Comparison of ENCODE assay signal across 2 cellular contexts in genomic region chr1:9453375-9454093, GRCh38.
TF ChIP-seq lines count a peak whose summit lies in the region.

No MANE protein-coding gene starts in this region.

TF ChIP-seq in K562, 482 proteins besides CTCF, POLR2A, EP300 and RAD21 (continued from another document):
- TF ChIP-seq PREB (CRISPR knock-in tag; IDR thresholded peaks at IDR 0.05) = no peak
- TF ChIP-seq MAX (CRISPR knock-in tag; IDR thresholded peaks at IDR 0.05) = peak; percentile 37; the same call in 1 of the 2 replicates

TF ChIP-seq in HepG2, 621 proteins besides CTCF, POLR2A, EP300 and RAD21 (continued from another document):
- TF ChIP-seq HBP1 (CRISPR knock-in tag; IDR thresholded peaks at IDR 0.05; ENCODE audit: low read depth) = no peak
- TF ChIP-seq CSRNP2 (CRISPR knock-in tag; conservative IDR thresholded peaks at IDR 0.05; ENCODE audit: low read depth) = no peak
- no peak for TF ChIP-seq AFF4 (CRISPR knock-in tag; IDR thresholded peaks at IDR 0.05)
- 0 out of 2 replicates have a peak, but pooled peaks have one; percentile 23 for TF ChIP-seq ZNF468 (CRISPR knock-in tag; IDR thresholded peaks at IDR 0.05)
- TF ChIP-seq ZNF839 (CRISPR knock-in tag; IDR thresholded peaks at IDR 0.05; ENCODE audit: borderline replicate concordance) = no peak
TF ChIP-seq in HepG2: peak in this region for 8.
